Comparison of ENCODE assay signal across 8 cellular contexts in the genomic region with DNA sequence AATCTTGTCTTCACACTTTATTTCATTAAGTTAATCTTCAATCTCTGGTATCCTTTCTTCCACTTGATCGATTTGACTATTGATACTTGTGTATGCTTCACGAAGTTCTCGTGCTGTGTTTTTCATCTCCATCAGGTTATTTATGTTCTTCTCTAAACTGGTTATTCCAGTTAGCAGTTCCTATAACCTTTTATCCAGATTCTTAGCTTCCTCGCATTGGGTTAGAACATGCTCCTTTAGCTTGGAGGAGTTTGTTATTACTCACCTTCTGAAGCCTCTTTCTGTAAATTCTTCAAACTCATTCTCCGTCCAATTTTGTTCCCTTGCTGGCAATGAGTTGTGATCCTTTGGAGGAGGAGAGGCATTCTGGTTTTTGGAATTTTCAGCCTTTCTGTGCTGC. TPM values are rescaled to one million over a fixed set of nuclear protein-coding genes. Genes with fewer than 3 reads are reported as not detected.
DNase-seq lines count a peak whose midpoint lies in the region; ATAC-seq, FAIRE-seq and TF ChIP-seq lines count a peak whose summit lies in the region.
"Not testable (repeated sequence)": the region's sequence is repeated elsewhere in the genome, so short reads cannot be mapped to it uniquely, and the experiment has no call there.

No MANE protein-coding gene starts in this region.

- not testable (repeated sequence) for H3K4me3 Mint-ChIP-seq in Calu3 (ENCODE audit: low read depth, unreplicated experiment); activated T-helper 17 cell treated with anti-CD3 and anti-CD28 coated beads, Interleukin-2, amount 50 U/mL, for 72 hours; progenitor cell of endocrine pancreas (ENCODE audit: low read depth); stimulated activated naive CD8-positive, alpha-beta T cell treated with anti-CD3 and anti-CD28 coated beads, Interleukin-15, Interleukin-2, amounts not matched to agents 100 ng/mL and 50 ng/mL, for 24 hours; type B pancreatic cell

- not testable (repeated sequence) for H3K79me2 ChIP-seq in PC-3 (ENCODE audit: low read length)

- H4K20me1 ChIP-seq in PC-3 (ENCODE audit: low read length) = not testable (repeated sequence)

- H3F3A ChIP-seq in PC-3 (ENCODE audit: low read length, unreplicated experiment) = not testable (repeated sequence)

- TF ChIP-seq CTCF in Calu3 (IDR thresholded peaks at IDR 0.05; ENCODE audit: unreplicated experiment); PC-3 (conservative IDR thresholded peaks at IDR 0.05; ENCODE audit: low read depth, low read length); bronchial epithelial cell (IDR thresholded peaks at IDR 0.05; ENCODE audit: insufficient read depth, low read length, severe bottlenecking); epithelial cell of esophagus (IDR thresholded peaks at IDR 0.05; ENCODE audit: insufficient read depth, low read depth, low read length, missing control alignments); progenitor cell of endocrine pancreas (IDR thresholded peaks at IDR 0.05; ENCODE audit: unreplicated experiment); type B pancreatic cell (conservative IDR thresholded peaks at IDR 0.05): not testable (repeated sequence)

- peaks cover 37% of the 10 kb centered on the region for H3K36me3 ChIP-seq in PC-3 (ENCODE audit: low read depth, low read length)
- H3K36me3 ChIP-seq in bronchial epithelial cell (ENCODE audit: control insufficient read depth, insufficient read depth, low read length) = not testable (repeated sequence)

- FAIRE-seq in bronchial epithelial cell (lab: Jason Lieb, UNC) = not testable (repeated sequence)

- not testable (repeated sequence) for ATAC-seq in PC-3; activated T-helper 17 cell treated with anti-CD3 and anti-CD28 coated beads, Interleukin-2, amount 50 U/mL, for 72 hours (replicated peaks)

- H3K27ac Mint-ChIP-seq in Calu3 (ENCODE audit: unreplicated experiment) (peak overlapping the region; percentile 8), progenitor cell of endocrine pancreas (peak overlapping the region; percentile 39), type B pancreatic cell (peak overlapping the region; percentile 37)
- H3K27ac Mint-ChIP-seq in activated T-helper 17 cell treated with anti-CD3 and anti-CD28 coated beads, Interleukin-2, amount 50 U/mL, for 72 hours = peak overlapping the region; percentile 55
- peak overlapping the region; percentile 18 for H3K27ac Mint-ChIP-seq in stimulated activated naive CD8-positive, alpha-beta T cell treated with anti-CD3 and anti-CD28 coated beads, Interleukin-15, Interleukin-2, amounts not matched to agents 100 ng/mL and 50 ng/mL, for 24 hours

- not testable (repeated sequence) for H3K27me3 ChIP-seq in PC-3 (ENCODE audit: low read length); bronchial epithelial cell (ENCODE audit: control insufficient read depth, insufficient read depth, low read length)

- H3K9me3 Mint-ChIP-seq in Calu3 (ENCODE audit: low read depth, unreplicated experiment); activated T-helper 17 cell treated with anti-CD3 and anti-CD28 coated beads, Interleukin-2, amount 50 U/mL, for 72 hours: not testable (repeated sequence)
- H3K9me3 Mint-ChIP-seq in progenitor cell of endocrine pancreas (ENCODE audit: low read depth) (peaks cover 43% of the 10 kb centered on the region), type B pancreatic cell (peaks cover 16% of the 10 kb centered on the region)
- H3K9me3 Mint-ChIP-seq in stimulated activated naive CD8-positive, alpha-beta T cell treated with anti-CD3 and anti-CD28 coated beads, Interleukin-15, Interleukin-2, amounts not matched to agents 100 ng/mL and 50 ng/mL, for 24 hours = peaks cover 17% of the 10 kb centered on the region

- H2AFZ ChIP-seq in PC-3 (ENCODE audit: low read length) = not testable (repeated sequence)

- not testable (repeated sequence) for H3K9ac ChIP-seq in PC-3 (ENCODE audit: low read length)

- POLR2A ChIA-PET in PC-3 (lab: Charles Lee; ENCODE audit: unreplicated experiment) = not testable (repeated sequence)

- H3K27ac ChIP-seq in PC-3 (ENCODE audit: low read length) = peak overlapping the region; percentile 20

- intact Hi-C loops in Calu3 (cut with micrococcal nuclease; ENCODE audit: unreplicated experiment); PC-3 (cut with micrococcal nuclease): not testable (repeated sequence)

- not testable (repeated sequence) for H3K9me2 ChIP-seq in PC-3 (replicated peaks; ENCODE audit: low read length)

- CTCF ChIA-PET in Calu3 (lab: Charles Lee); PC-3 (lab: Charles Lee): not testable (repeated sequence)

- H3K27me3 Mint-ChIP-seq in Calu3 (ENCODE audit: unreplicated experiment); activated T-helper 17 cell treated with anti-CD3 and anti-CD28 coated beads, Interleukin-2, amount 50 U/mL, for 72 hours; progenitor cell of endocrine pancreas; stimulated activated naive CD8-positive, alpha-beta T cell treated with anti-CD3 and anti-CD28 coated beads, Interleukin-15, Interleukin-2, amounts not matched to agents 100 ng/mL and 50 ng/mL, for 24 hours; type B pancreatic cell: not testable (repeated sequence)

- not testable (repeated sequence) for H3K9me3 ChIP-seq in PC-3 (ENCODE audit: low read length)

- H3K4me1 Mint-ChIP-seq in Calu3 (ENCODE audit: low read depth, unreplicated experiment) = peaks cover 11% of the 10 kb centered on the region
- H3K4me1 Mint-ChIP-seq in activated T-helper 17 cell treated with anti-CD3 and anti-CD28 coated beads, Interleukin-2, amount 50 U/mL, for 72 hours = peaks cover 13% of the 10 kb centered on the region
- H3K4me1 Mint-ChIP-seq in progenitor cell of endocrine pancreas (ENCODE audit: low read depth); stimulated activated naive CD8-positive, alpha-beta T cell treated with anti-CD3 and anti-CD28 coated beads, Interleukin-15, Interleukin-2, amounts not matched to agents 100 ng/mL and 50 ng/mL, for 24 hours (ENCODE audit: low read depth); type B pancreatic cell (ENCODE audit: unreplicated experiment): not testable (repeated sequence)

- BruUV-seq in Calu3 (replicated peaks; lab: Mats Ljungman, UMichigan); PC-3 (replicated peaks; lab: Mats Ljungman, UMichigan): not testable (repeated sequence)

- not testable (repeated sequence) for H3K4me3 ChIP-seq in PC-3 (ENCODE audit: low read length); bronchial epithelial cell (ENCODE audit: low read depth, low read length); epithelial cell of esophagus (ENCODE audit: low read length)

- not testable (repeated sequence) for DNase-seq in Calu3; progenitor cell of endocrine pancreas (ENCODE audit: low spot score, unreplicated experiment); type B pancreatic cell (ENCODE audit: extremely low spot score, unreplicated experiment)
- DNase-seq in PC-3 (peak; percentile 63), bronchial epithelial cell (ENCODE audit: low read depth) (peak; percentile 10), epithelial cell of esophagus (ENCODE audit: low read depth) (peak; percentile 18)

- H3K36me3 Mint-ChIP-seq in Calu3 (ENCODE audit: insufficient read depth, unreplicated experiment) = peaks cover 71% of the 10 kb centered on the region
- peaks cover 99% of the 10 kb centered on the region for H3K36me3 Mint-ChIP-seq in activated T-helper 17 cell treated with anti-CD3 and anti-CD28 coated beads, Interleukin-2, amount 50 U/mL, for 72 hours (ENCODE audit: low read depth)
- H3K36me3 Mint-ChIP-seq in progenitor cell of endocrine pancreas (ENCODE audit: insufficient read depth) = peaks cover 85% of the 10 kb centered on the region
- peaks cover 88% of the 10 kb centered on the region for H3K36me3 Mint-ChIP-seq in stimulated activated naive CD8-positive, alpha-beta T cell treated with anti-CD3 and anti-CD28 coated beads, Interleukin-15, Interleukin-2, amounts not matched to agents 100 ng/mL and 50 ng/mL, for 24 hours (ENCODE audit: low read depth)
- peaks cover 79% of the 10 kb centered on the region for H3K36me3 Mint-ChIP-seq in type B pancreatic cell

- H3K4me2 ChIP-seq in PC-3 (ENCODE audit: low read length) = peak overlapping the region; percentile 20; the same call in 1 of the 2 replicates

- not testable (repeated sequence) for H3K4me1 ChIP-seq in PC-3 (ENCODE audit: insufficient read depth, low read length)

RNA-seq across cellular contexts. Expression of gene APPL2, which starts 52.0 kb away (rescaled TPM):
- total RNA-seq in Calu3 (2022) (35.9 and 45.8 TPM in 2 replicates), PC-3 (2014; rRNA removed) (36.2 and 42.2 TPM in 2 replicates), bronchial epithelial cell (21.4 and 23.2 TPM in 2 replicates), progenitor cell of endocrine pancreas (158 and 159 TPM in 2 replicates), type B pancreatic cell (ENCODE audit: low replicate concordance) (38.3 and 46.1 TPM in 2 replicates)
- total RNA-seq in activated T-helper 17 cell treated with anti-CD3 and anti-CD28 coated beads, Interleukin-2, amount 50 U/mL, for 72 hours = 10 to 100 TPM; 16.7 to 23.5 TPM
